In the genomic region with DNA sequence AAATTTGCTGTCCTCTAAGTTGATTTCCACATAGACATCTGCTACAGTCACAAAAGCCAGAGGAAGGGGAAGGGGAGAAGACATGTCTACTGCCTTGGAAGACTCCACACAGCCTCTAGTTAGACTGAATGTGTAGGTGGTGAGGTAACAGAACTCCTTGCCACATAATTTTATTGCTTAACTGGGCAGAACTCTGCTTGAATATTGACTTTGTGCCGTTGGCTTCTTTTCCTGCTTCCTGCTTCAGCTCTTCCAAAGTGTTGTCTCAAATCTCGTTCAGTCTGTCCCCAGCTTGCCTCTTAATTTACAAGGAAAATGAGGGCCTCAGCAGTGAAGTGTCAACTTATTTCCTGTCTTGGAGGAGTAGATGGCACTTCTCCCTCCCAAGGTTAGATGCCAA, we compare ENCODE assay signal across 1 cellular context.
TF ChIP-seq lines count a peak whose summit lies in the region.

No MANE protein-coding gene starts in this region.

TF ChIP-seq in liver, 16 proteins besides CTCF, POLR2A, EP300 and RAD21 (continued from another document):
- TF ChIP-seq HNF4A (conservative IDR thresholded peaks at IDR 0.05): peak; percentile 34 to 63
- TF ChIP-seq FOXA2 (IDR thresholded peaks at IDR 0.05): peak; percentile 53
- peak in 1 of 2 donors; percentile 28 for TF ChIP-seq GABPA (IDR thresholded peaks at IDR 0.05 in 1 of 2, conservative IDR thresholded peaks at IDR 0.05 in 1 of 2)
- TF ChIP-seq JUND (IDR thresholded peaks at IDR 0.05): peak; percentile 66 to 70
- TF ChIP-seq HNF4G (IDR thresholded peaks at IDR 0.05): no peak
- TF ChIP-seq SP1 (IDR thresholded peaks at IDR 0.05): peak; percentile 73
- no peak for TF ChIP-seq EGR1 (IDR thresholded peaks at IDR 0.05; ENCODE audit: low read depth in 2 of 2)
- TF ChIP-seq YY1 (IDR thresholded peaks at IDR 0.05): peak; percentile 15
- TF ChIP-seq, protein P1, sequence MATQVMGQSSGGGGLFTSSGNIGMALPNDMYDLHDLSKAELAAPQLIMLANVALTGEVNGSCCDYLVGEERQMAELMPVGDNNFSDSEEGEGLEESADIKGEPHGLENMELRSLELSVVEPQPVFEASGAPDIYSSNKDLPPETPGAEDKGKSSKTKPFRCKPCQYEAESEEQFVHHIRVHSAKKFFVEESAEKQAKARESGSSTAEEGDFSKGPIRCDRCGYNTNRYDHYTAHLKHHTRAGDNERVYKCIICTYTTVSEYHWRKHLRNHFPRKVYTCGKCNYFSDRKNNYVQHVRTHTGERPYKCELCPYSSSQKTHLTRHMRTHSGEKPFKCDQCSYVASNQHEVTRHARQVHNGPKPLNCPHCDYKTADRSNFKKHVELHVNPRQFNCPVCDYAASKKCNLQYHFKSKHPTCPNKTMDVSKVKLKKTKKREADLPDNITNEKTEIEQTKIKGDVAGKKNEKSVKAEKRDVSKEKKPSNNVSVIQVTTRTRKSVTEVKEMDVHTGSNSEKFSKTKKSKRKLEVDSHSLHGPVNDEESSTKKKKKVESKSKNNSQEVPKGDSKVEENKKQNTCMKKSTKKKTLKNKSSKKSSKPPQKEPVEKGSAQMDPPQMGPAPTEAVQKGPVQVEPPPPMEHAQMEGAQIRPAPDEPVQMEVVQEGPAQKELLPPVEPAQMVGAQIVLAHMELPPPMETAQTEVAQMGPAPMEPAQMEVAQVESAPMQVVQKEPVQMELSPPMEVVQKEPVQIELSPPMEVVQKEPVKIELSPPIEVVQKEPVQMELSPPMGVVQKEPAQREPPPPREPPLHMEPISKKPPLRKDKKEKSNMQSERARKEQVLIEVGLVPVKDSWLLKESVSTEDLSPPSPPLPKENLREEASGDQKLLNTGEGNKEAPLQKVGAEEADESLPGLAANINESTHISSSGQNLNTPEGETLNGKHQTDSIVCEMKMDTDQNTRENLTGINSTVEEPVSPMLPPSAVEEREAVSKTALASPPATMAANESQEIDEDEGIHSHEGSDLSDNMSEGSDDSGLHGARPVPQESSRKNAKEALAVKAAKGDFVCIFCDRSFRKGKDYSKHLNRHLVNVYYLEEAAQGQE (IDR thresholded peaks at IDR 0.05): no peak
- TF ChIP-seq NR2F2 (IDR thresholded peaks at IDR 0.05): no peak
- peak; percentile 63 to 68 for TF ChIP-seq RXRA (IDR thresholded peaks at IDR 0.05)
- TF ChIP-seq TAF1 (conservative IDR thresholded peaks at IDR 0.05): no peak
- TF ChIP-seq, protein P2, sequence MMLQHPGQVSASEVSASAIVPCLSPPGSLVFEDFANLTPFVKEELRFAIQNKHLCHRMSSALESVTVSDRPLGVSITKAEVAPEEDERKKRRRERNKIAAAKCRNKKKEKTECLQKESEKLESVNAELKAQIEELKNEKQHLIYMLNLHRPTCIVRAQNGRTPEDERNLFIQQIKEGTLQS (IDR thresholded peaks at IDR 0.05): no peak
TF ChIP-seq in liver: peak in this region for 9.
